Comparison of ENCODE assay signal across 10 cellular contexts in the genomic region with DNA sequence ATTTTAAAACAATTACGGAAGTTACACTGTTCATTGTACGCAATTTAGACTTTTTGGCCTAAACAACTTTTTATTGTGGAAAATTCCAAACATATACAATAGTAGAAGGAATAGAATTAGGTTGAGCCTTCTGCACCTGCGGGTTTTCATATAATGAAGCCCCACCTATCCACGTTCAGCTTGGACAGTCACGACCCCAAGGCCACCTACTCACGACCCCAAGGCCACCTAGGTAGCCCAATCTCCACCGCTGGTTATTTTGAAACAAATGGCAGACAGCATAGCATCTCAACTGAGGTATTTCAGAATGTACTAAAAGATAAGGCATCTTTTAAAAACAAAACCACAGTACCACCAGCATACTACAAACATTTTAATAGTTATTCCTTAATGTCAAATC. TPM values are rescaled to one million over a fixed set of nuclear protein-coding genes. Genes with fewer than 3 reads are reported as not detected.
DNase-seq lines count a peak whose midpoint lies in the region; ATAC-seq and TF ChIP-seq lines count a peak whose summit lies in the region.
"Had no signal": no experiment of that assay in that cellular context is flagged by ENCODE, and none has a peak within 500 bp of the region (broad histone marks: within the 10 kb centered on the region; RNA-seq: fewer than 3 reads in every experiment).

No MANE protein-coding gene starts in this region.

- DNase-seq in activated effector memory CD4-positive, alpha-beta T cell treated with anti-CD3 and anti-CD28 coated beads, Interleukin-2, amount 50 U/mL, for 16 hours, result peak; percentile 65
- no peak for DNase-seq in activated effector memory CD4-positive, alpha-beta T cell treated with Interleukin-2 at 50 U/mL for 16 hours
- DNase-seq in astrocyte of the spinal cord (ENCODE audit: low read depth, low spot score) (no peak), lower lobe of right lung (no peak), tibial artery (no peak), epidermal melanocyte (ENCODE audit: insufficient read length, low spot score) (no peak)

- H3K4me1 ChIP-seq in lower lobe of right lung (peaks cover 58% of the 10 kb centered on the region), tibial artery (peaks cover 0 to 57% (median 33%) of the 10 kb centered on the region in 4 donors)

- TF ChIP-seq CTCF in astrocyte of the spinal cord (IDR thresholded peaks at IDR 0.05; ENCODE audit: low read depth, low read length), result no peak
- TF ChIP-seq CTCF in lower lobe of right lung (IDR thresholded peaks at IDR 0.05), result no peak
- no peak for TF ChIP-seq CTCF in tibial artery (IDR thresholded peaks at IDR 0.05)

- peak overlapping the region; percentile 81 for H3K4me3 ChIP-seq in astrocyte of the spinal cord (ENCODE audit: low read depth, low read length)
- H3K4me3 ChIP-seq in lower lobe of right lung, result peak overlapping the region; percentile 79
- peak overlapping the region; percentile 70 to 80 for H3K4me3 ChIP-seq in tibial artery

- intact Hi-C loops in lower lobe of right lung (cut with DNase I) (no loop called here), tibial artery (cut with DNase I; ENCODE audit: low total_unique reads) (loop anchor here (5.0 kb wide), 1 partner anchor 58 kb away; the partner anchor contains the start of gene HERPUD1)

- H3K27me3 ChIP-seq in lower lobe of right lung (ENCODE audit: low read depth) (no peaks in the 10 kb centered on the region), tibial artery (no peaks in the 10 kb centered on the region)

- in situ Hi-C loops in astrocyte of the spinal cord (cut with HindIII; ENCODE audit: low sequenced_read_pairs), result no loop called here

- no peak for ATAC-seq in lower lobe of right lung
- no peak for ATAC-seq in HG03378 (IDR thresholded peaks at IDR 0.05; ENCODE audit: unreplicated experiment)
- ATAC-seq in GM21528 (IDR thresholded peaks at IDR 0.05; ENCODE audit: low FRiP score, unreplicated experiment), result no peak

- H3K9me3 ChIP-seq in lower lobe of right lung (no peaks in the 10 kb centered on the region), tibial artery (no peaks in the 10 kb centered on the region)

- H3K36me3 ChIP-seq in lower lobe of right lung (no peaks in the 10 kb centered on the region), tibial artery (no peaks in the 10 kb centered on the region)

- H3K27ac ChIP-seq in lower lobe of right lung (peak overlapping the region; percentile 88), tibial artery (peak overlapping the region; percentile 90 to 91)
- H3K27ac ChIP-seq: epithelial cell of prostate had no signal

RNA-seq across cellular contexts. Expression of gene NLRC5, which starts 0.6 kb away (rescaled TPM):
- 47.5 TPM for total RNA-seq in lower lobe of right lung

RNA-seq across cellular contexts. Expression of gene CETP, which starts 28.2 kb away (rescaled TPM):
- total RNA-seq in lower lobe of right lung, result 1.1 TPM
- total RNA-seq: LHCN-M2 had no signal

RNA-seq across cellular contexts. Expression of gene HERPUD1, which starts 58.0 kb away (rescaled TPM):
- total RNA-seq in lower lobe of right lung, result 174 TPM
